In the genomic region with DNA sequence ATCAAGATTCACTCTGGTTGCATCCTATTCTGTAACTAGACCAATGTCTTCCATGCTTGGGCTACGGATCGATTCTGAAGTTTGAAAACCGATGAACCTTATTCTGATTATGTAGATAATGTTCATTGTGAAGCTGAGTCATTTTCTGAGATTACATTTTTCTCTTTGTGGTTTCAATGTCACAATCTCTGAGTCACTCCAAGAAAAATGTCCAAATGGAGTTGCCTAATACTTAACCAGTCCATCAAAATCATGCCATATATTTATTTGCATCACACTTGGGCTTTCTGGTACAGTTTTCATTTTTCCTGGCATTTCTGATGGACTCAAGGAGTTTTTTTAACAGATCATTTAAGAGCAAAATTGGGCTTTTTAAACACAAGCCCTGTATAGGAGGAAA, we compare ENCODE assay signal across 19 cellular contexts. TPM values are rescaled to one million over a fixed set of nuclear protein-coding genes. Genes with fewer than 3 reads are reported as not detected.
DNase-seq lines count a peak whose midpoint lies in the region; ATAC-seq and TF ChIP-seq lines count a peak whose summit lies in the region.
"Had no signal": no experiment of that assay in that cellular context is flagged by ENCODE, and none has a peak within 500 bp of the region (broad histone marks: within the 10 kb centered on the region; RNA-seq: fewer than 3 reads in every experiment).

No MANE protein-coding gene starts in this region.

- no peaks in the 10 kb centered on the region for H3K79me2 ChIP-seq in HCT116 (ENCODE audit: insufficient read depth, low read length)

- H3K4me1 ChIP-seq in HCT116 (ENCODE audit: control insufficient read depth in 1 of 2, insufficient read depth in 2 of 2, low read length in 2 of 2): no peaks in the 10 kb centered on the region
- no peaks in the 10 kb centered on the region for H3K4me1 ChIP-seq in effector memory CD4-positive, alpha-beta T cell (ENCODE audit: control insufficient read depth, insufficient read depth, low read length, poor library complexity, severe bottlenecking)
- H3K4me1 ChIP-seq: Caco-2 had no signal

- in situ Hi-C loops in ACHN (cut with HindIII; ENCODE audit: low pct_ligation_motif_present, low pct_unique_long_range_greater_than_20kb, low sequenced_read_pairs): no loop called here

- no peak for ATAC-seq in HCT116
- ATAC-seq: left lobe of liver, sciatic nerve had no signal

- TF ChIP-seq RAD21 in HCT116 (IDR thresholded peaks at IDR 0.05; ENCODE audit: low read depth): no peak

- H3K4me2 ChIP-seq in HCT116 (ENCODE audit: low read length): no peak overlapping the region

- TF ChIP-seq CTCF in HCT116 (IDR thresholded peaks at IDR 0.05 in 2 of 3, conservative IDR thresholded peaks at IDR 0.05 in 1 of 3; ENCODE audit: borderline replicate concordance in 1 of 3, insufficient read depth in 1 of 3, low read depth in 2 of 3, low read length in 2 of 3) (no peak), epithelial cell of esophagus (IDR thresholded peaks at IDR 0.05; ENCODE audit: insufficient read depth, low read depth, low read length, missing control alignments) (no peak)

- no peaks in the 10 kb centered on the region for H3K9me3 ChIP-seq in HCT116 (ENCODE audit: control insufficient read depth in 1 of 2, insufficient read depth in 1 of 2, low read depth in 1 of 2, low read length in 2 of 2)
- no peaks in the 10 kb centered on the region for H3K9me3 ChIP-seq in effector memory CD4-positive, alpha-beta T cell (ENCODE audit: control insufficient read depth, low read length)
- H3K9me3 ChIP-seq: Caco-2 had no signal

- no peak for TF ChIP-seq POLR2A in HCT116 (IDR thresholded peaks at IDR 0.05; ENCODE audit: borderline replicate concordance, extremely low read depth, insufficient read depth, insufficient read length)

- no peak overlapping the region for H3K9ac ChIP-seq in HCT116 (ENCODE audit: low read length)

- DNase-seq in ACHN (peak; percentile 7), HCT116 (ENCODE audit: low read depth, low spot score) (no peak), OCI-M1 (lab: John Stamatoyannopoulos, UW) (peak; percentile 14), epithelial cell of esophagus (ENCODE audit: low read depth) (peak; percentile 18), medulla oblongata (ENCODE audit: extremely low spot score) (no peak), H7 (no peak)
- DNase-seq in stimulated activated naive CD4-positive, alpha-beta T cell (lab: John Stamatoyannopoulos, UW): no peak
- no peak for DNase-seq in effector memory CD4-positive, alpha-beta T cell
- DNase-seq: activated CD4-positive, alpha-beta T cell treated with anti-CD3 and anti-CD28 coated beads, Interleukin-2, amount 50 U/mL, for 1 hour; activated naive CD4-positive, alpha-beta T cell; aorta; Caco-2; GDM1; NCI-H187 treated with DMSO at 0.1 percent for 48 hours; NCI-H510A; stimulated activated CD4-positive, alpha-beta T cell treated with anti-CD3 and anti-CD28 coated beads, Interleukin-1b, Interleukin-23, amount 100 ng/mL, for 48 hours had no signal

- H4K20me1 ChIP-seq in HCT116 (ENCODE audit: insufficient read depth): no peaks in the 10 kb centered on the region

- H3K27ac ChIP-seq in HCT116 (ENCODE audit: low read depth, low read length): no peak overlapping the region
- no peak overlapping the region for H3K27ac ChIP-seq in effector memory CD4-positive, alpha-beta T cell (ENCODE audit: insufficient read depth, low read length, poor library complexity, severe bottlenecking)

- intact Hi-C loops in HCT116 (cut with micrococcal nuclease): no loop called here

- RAD21 ChIA-PET in HCT116 (lab: Charles Lee; ENCODE audit: low non-redundant PET in 1 of 2, low total read pairs in 2 of 2, uncharacterized antibody in 2 of 2, unreplicated experiment in 2 of 2): no interaction called here

- H3K9me2 ChIP-seq in HCT116 (ENCODE audit: insufficient read depth): no peaks in the 10 kb centered on the region

- no TSS peak for BruUV-seq in HCT116 (replicated peaks; lab: Mats Ljungman, UMichigan)

- no peak overlapping the region for H3K4me3 ChIP-seq in HCT116 (replicated peaks in 1 of 2; ENCODE audit: low read depth in 1 of 2, low read length in 2 of 2)
- H3K4me3 ChIP-seq in epithelial cell of esophagus (ENCODE audit: low read length): no peak overlapping the region
- no peak overlapping the region for H3K4me3 ChIP-seq in effector memory CD4-positive, alpha-beta T cell (ENCODE audit: insufficient read depth, low read depth, low read length, poor library complexity, severe bottlenecking)
- no peak overlapping the region for H3K4me3 ChIP-seq in H7 (ENCODE audit: insufficient read depth, low read depth, low read length)

- H3K36me3 ChIP-seq in HCT116 (ENCODE audit: control insufficient read depth in 1 of 2, insufficient read depth in 2 of 2, low read length in 2 of 2): no peaks in the 10 kb centered on the region
- no peaks in the 10 kb centered on the region for H3K36me3 ChIP-seq in effector memory CD4-positive, alpha-beta T cell (ENCODE audit: control insufficient read depth, insufficient read depth, low read length)
- no peaks in the 10 kb centered on the region for H3K36me3 ChIP-seq in H7 (replicated peaks; ENCODE audit: control insufficient read depth, insufficient read depth, low read length)

- H3K27me3 ChIP-seq in HCT116 (ENCODE audit: insufficient read depth, low read length): peaks cover 33% of the 10 kb centered on the region; the same call in 1 of the 2 replicates
- H3K27me3 ChIP-seq in effector memory CD4-positive, alpha-beta T cell (replicated peaks; ENCODE audit: control insufficient read depth, insufficient read depth, low read length, poor library complexity, severe bottlenecking): no peaks in the 10 kb centered on the region
- no peaks in the 10 kb centered on the region for H3K27me3 ChIP-seq in H7 (ENCODE audit: control insufficient read depth, insufficient read depth, low read length)

- POLR2A ChIA-PET in HCT116 (lab: Charles Lee): no interaction called here

- CTCF ChIA-PET in HCT116 (lab: Charles Lee): no interaction called here

- H2AFZ ChIP-seq in HCT116 (ENCODE audit: low read depth, low read length, poor library complexity, severe bottlenecking): no peak overlapping the region

TF ChIP-seq in HCT116, 20 proteins besides CTCF, POLR2A, EP300 and RAD21:
- peak; percentile 43 for TF ChIP-seq CEBPB (IDR thresholded peaks at IDR 0.05; ENCODE audit: low read depth)
- no peak for TF ChIP-seq EZH2phosphoT487 (IDR thresholded peaks at IDR 0.05; ENCODE audit: borderline replicate concordance)
- TF ChIP-seq, protein P1, sequence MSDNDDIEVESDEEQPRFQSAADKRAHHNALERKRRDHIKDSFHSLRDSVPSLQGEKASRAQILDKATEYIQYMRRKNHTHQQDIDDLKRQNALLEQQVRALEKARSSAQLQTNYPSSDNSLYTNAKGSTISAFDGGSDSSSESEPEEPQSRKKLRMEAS (IDR thresholded peaks at IDR 0.05): no peak
- TF ChIP-seq SP1 (IDR thresholded peaks at IDR 0.05; ENCODE audit: low read depth): no peak
- TF ChIP-seq ZFX (IDR thresholded peaks at IDR 0.05): no peak
TF ChIP-seq in HCT116: peak in this region for 1.

RNA-seq across cellular contexts. Expression of a gene that starts 17.4 kb away (rescaled TPM):
- not detected for total RNA-seq in HCT116 (2021; ENCODE audit: unreplicated experiment)
- polyA plus RNA-seq in HCT116 (2012): not detected in 2 replicates
- total RNA-seq in H7 (2014; rRNA removed; shearing (Covaris generic)): not detected in 2 replicates
- total RNA-seq: aorta, Caco-2, left lobe of liver, mucosa of gallbladder, sciatic nerve had no signal
- polyA plus RNA-seq: aorta had no signal

Comparison
In these comparisons a context has a peak if more than half of its experiments do, and no peak if none do; other contexts are left out.
1. DNase-seq: peak in ACHN (single experiment), OCI-M1 (single experiment) and epithelial cell of esophagus (single experiment); none in HCT116 (single experiment), medulla oblongata (single experiment), stimulated activated naive CD4-positive, alpha-beta T cell (0 of 6), effector memory CD4-positive, alpha-beta T cell (0 of 3) and H7 (single experiment).